ENCODE assay signal across 1 cellular context in the genomic region with DNA sequence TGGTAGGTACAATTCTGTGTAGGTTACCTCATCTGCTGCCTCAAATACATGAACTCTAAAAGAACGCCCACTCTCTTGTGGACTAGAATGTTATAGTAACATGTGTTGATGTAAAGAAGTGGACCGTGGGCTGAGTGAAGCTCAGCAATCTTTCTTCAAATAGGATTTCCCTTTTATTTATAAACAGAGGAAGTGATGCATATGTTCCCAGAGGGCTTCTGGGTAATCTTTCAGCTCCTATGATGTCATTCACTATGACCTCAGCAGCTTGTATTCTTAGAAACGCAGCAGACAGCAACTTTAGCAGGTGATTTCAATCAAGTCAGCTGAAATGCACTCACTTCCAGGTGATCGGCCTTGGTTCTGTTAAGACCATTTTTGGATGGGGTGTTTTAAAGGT.
TF ChIP-seq lines count a peak whose summit lies in the region.

No MANE protein-coding gene starts in this region.

TF ChIP-seq in WTC11, 78 proteins besides CTCF, POLR2A, EP300 and RAD21 (continued from another document):
- TF ChIP-seq, protein P1, sequence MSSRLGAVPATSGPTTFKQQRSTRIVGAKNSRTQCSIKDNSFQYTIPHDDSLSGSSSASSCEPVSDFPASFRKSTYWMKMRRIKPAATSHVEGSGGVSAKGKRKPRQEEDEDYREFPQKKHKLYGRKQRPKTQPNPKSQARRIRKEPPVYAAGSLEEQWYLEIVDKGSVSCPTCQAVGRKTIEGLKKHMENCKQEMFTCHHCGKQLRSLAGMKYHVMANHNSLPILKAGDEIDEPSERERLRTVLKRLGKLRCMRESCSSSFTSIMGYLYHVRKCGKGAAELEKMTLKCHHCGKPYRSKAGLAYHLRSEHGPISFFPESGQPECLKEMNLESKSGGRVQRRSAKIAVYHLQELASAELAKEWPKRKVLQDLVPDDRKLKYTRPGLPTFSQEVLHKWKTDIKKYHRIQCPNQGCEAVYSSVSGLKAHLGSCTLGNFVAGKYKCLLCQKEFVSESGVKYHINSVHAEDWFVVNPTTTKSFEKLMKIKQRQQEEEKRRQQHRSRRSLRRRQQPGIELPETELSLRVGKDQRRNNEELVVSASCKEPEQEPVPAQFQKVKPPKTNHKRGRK (CRISPR knock-in tag; IDR thresholded peaks at IDR 0.05; ENCODE audit: borderline replicate concordance) = no peak
- TF ChIP-seq GABPB1 (CRISPR knock-in tag; IDR thresholded peaks at IDR 0.05) (no peak), NFYB (CRISPR knock-in tag; conservative IDR thresholded peaks at IDR 0.05; ENCODE audit: low read depth) (no peak)
